In the genomic region with DNA sequence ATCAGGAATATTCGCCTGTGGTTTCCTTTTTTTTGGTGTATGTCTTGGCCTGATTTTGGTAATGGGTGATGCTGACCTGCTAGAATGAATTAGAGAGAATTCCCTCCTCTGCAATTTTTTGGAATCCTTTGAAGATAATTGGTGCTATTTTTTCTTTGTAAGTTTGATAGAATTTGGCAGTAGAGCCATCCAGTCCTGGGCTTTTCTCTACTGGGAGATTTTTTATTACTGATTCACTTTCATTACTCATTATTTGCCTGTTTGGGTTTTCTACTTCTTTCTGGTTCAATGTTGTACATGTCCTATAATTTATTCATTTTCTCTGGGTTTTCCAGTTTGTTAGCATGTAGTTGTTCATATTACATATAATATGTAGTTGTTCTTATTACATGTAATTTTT, we compare ENCODE assay signal across 21 cellular contexts. TPM values are rescaled to one million over a fixed set of nuclear protein-coding genes. Genes with fewer than 3 reads are reported as not detected.
DNase-seq lines count a peak whose midpoint lies in the region; ATAC-seq, FAIRE-seq and TF ChIP-seq lines count a peak whose summit lies in the region.
"Had no signal": no experiment of that assay in that cellular context is flagged by ENCODE, and none has a peak within 500 bp of the region (broad histone marks: within the 10 kb centered on the region; RNA-seq: fewer than 3 reads in every experiment).

No MANE protein-coding gene starts in this region.

- TF ChIP-seq EP300 in tibial nerve (IDR thresholded peaks at IDR 0.05): no peak

- H3K9me3 ChIP-seq in astrocyte (ENCODE audit: insufficient read depth, low read depth, low read length): no peaks in the 10 kb centered on the region
- peaks cover 0 to 29% (median 0%) of the 10 kb centered on the region in 4 donors for H3K9me3 ChIP-seq in tibial nerve
- H3K9me3 ChIP-seq: BE2C, HAP-1 had no signal

- no peak overlapping the region for H3K27ac Mint-ChIP-seq in astrocyte (ENCODE audit: unreplicated experiment)

- ATAC-seq in GM18867 (IDR thresholded peaks at IDR 0.05; ENCODE audit: unreplicated experiment): no peak

- TF ChIP-seq CTCF in astrocyte (IDR thresholded peaks at IDR 0.05; ENCODE audit: insufficient read depth, low read depth, low read length) (no peak), fibroblast of the aortic adventitia (IDR thresholded peaks at IDR 0.05; ENCODE audit: insufficient read depth, low read length) (no peak), tibial nerve (IDR thresholded peaks at IDR 0.05) (no peak)

- H4K20me1 ChIP-seq in astrocyte (ENCODE audit: insufficient read depth, low read length): no peaks in the 10 kb centered on the region

- no peak overlapping the region for H3K4me3 Mint-ChIP-seq in astrocyte (ENCODE audit: unreplicated experiment)
- H3K4me3 Mint-ChIP-seq: CD4-positive, CD25-positive, alpha-beta regulatory T cell; CD8-positive, alpha-beta memory T cell had no signal

- H3K36me3 Mint-ChIP-seq in astrocyte (ENCODE audit: low read depth, unreplicated experiment): no peaks in the 10 kb centered on the region
- H3K36me3 Mint-ChIP-seq: CD4-positive, CD25-positive, alpha-beta regulatory T cell had no signal

- H3K27ac ChIP-seq in astrocyte (ENCODE audit: low read depth, low read length): no peak overlapping the region
- no peak overlapping the region for H3K27ac ChIP-seq in tibial nerve

- FAIRE-seq in astrocyte (lab: Jason Lieb, UNC): no peak
- FAIRE-seq: G401.6, GM19239 had no signal

- no peak overlapping the region for H3K4me3 ChIP-seq in astrocyte (ENCODE audit: insufficient read depth, low read depth, low read length)
- no peak overlapping the region for H3K4me3 ChIP-seq in fibroblast of the aortic adventitia (ENCODE audit: low read depth, low read length)
- H3K4me3 ChIP-seq in tibial nerve: no peak overlapping the region
- H3K4me3 ChIP-seq: HAP-1 had no signal

- peak; percentile 10 for DNase-seq in M059J (ENCODE audit: low read depth)
- peak; percentile 37 for DNase-seq in astrocyte (ENCODE audit: low read depth)
- peak; percentile 72 for DNase-seq in fibroblast of the aortic adventitia (ENCODE audit: low read depth)
- peak; percentile 25 for DNase-seq in stromal cell of bone marrow (ENCODE audit: low read depth)
- no peak for DNase-seq in tibial nerve (ENCODE audit: low spot score in 2 of 2)
- DNase-seq in SKM-1 treated with dmso at 0.1 percent for 144 hours (lab: John Stamatoyannopoulos, UW; ENCODE audit: unreplicated experiment): no peak
- DNase-seq: ACHN; BE2C; C1 segment of cervical spinal cord; CD4-positive, CD25-positive, alpha-beta regulatory T cell; CD8-positive, alpha-beta memory T cell; COR-L47; DMS 273 treated with DMSO at 0.1 percent for 48 hours; DMS53; DND-41 had no signal

- no peak overlapping the region for H3K4me2 ChIP-seq in astrocyte (ENCODE audit: low read length)

- no peaks in the 10 kb centered on the region for H3K79me2 ChIP-seq in astrocyte (ENCODE audit: insufficient read depth, low read length)

- H3K36me3 ChIP-seq in astrocyte (ENCODE audit: insufficient read depth, low read length): no peaks in the 10 kb centered on the region
- no peaks in the 10 kb centered on the region for H3K36me3 ChIP-seq in tibial nerve
- H3K36me3 ChIP-seq: BE2C, HAP-1 had no signal

- H3K27me3 ChIP-seq in astrocyte (ENCODE audit: insufficient read depth, low read length): no peaks in the 10 kb centered on the region
- no peaks in the 10 kb centered on the region for H3K27me3 ChIP-seq in tibial nerve
- H3K27me3 ChIP-seq: BE2C had no signal

- H3K4me1 ChIP-seq in astrocyte (ENCODE audit: insufficient read depth, low read length) (no peaks in the 10 kb centered on the region), tibial nerve (no peaks in the 10 kb centered on the region)
- H3K4me1 ChIP-seq: BE2C, HAP-1 had no signal

- H2AFZ ChIP-seq in astrocyte (ENCODE audit: low read depth, low read length): no peak overlapping the region

- TF ChIP-seq POLR2A in tibial nerve (IDR thresholded peaks at IDR 0.05): no peak

- H3K27me3 Mint-ChIP-seq in astrocyte (ENCODE audit: low read depth, unreplicated experiment): no peaks in the 10 kb centered on the region

- H3K9me3 Mint-ChIP-seq in astrocyte (ENCODE audit: unreplicated experiment): peaks cover 10% of the 10 kb centered on the region

- no peaks in the 10 kb centered on the region for H3K4me1 Mint-ChIP-seq in astrocyte (ENCODE audit: low read depth, unreplicated experiment)
- H3K4me1 Mint-ChIP-seq: CD4-positive, CD25-positive, alpha-beta regulatory T cell; CD8-positive, alpha-beta memory T cell had no signal

- WGBS in tibial nerve, 2 donors: 57 to 67% methylated on average over 1 of the region's 1 CpG

- no peak overlapping the region for H3K9ac ChIP-seq in astrocyte (ENCODE audit: low read length)

RNA-seq across cellular contexts. Expression of a gene that starts 48.7 kb away (rescaled TPM):
- not detected in 2 replicates for total RNA-seq in M059J (2014; rRNA removed; shearing (Covaris generic))
- total RNA-seq in astrocyte (0.43 TPM in 1 of 2 replicates, not detected in the other), fibroblast of the aortic adventitia (ENCODE audit: low replicate concordance) (not detected in 2 replicates), tibial nerve (not detected)
- total RNA-seq: CD4-positive, CD25-positive, alpha-beta regulatory T cell; CD8-positive, alpha-beta memory T cell; H4; HT-29 had no signal

Comparison
In these comparisons a context has a peak if more than half of its experiments do, and no peak if none do; other contexts are left out.
1. DNase-seq: peak in M059J (single experiment), astrocyte (single experiment), fibroblast of the aortic adventitia (single experiment) and stromal cell of bone marrow (single experiment); none in tibial nerve (0 of 2) and SKM-1 treated with dmso at 0.1 percent for 144 hours (single experiment).